ENCODE assay signal across 8 cellular contexts in the genomic region with DNA sequence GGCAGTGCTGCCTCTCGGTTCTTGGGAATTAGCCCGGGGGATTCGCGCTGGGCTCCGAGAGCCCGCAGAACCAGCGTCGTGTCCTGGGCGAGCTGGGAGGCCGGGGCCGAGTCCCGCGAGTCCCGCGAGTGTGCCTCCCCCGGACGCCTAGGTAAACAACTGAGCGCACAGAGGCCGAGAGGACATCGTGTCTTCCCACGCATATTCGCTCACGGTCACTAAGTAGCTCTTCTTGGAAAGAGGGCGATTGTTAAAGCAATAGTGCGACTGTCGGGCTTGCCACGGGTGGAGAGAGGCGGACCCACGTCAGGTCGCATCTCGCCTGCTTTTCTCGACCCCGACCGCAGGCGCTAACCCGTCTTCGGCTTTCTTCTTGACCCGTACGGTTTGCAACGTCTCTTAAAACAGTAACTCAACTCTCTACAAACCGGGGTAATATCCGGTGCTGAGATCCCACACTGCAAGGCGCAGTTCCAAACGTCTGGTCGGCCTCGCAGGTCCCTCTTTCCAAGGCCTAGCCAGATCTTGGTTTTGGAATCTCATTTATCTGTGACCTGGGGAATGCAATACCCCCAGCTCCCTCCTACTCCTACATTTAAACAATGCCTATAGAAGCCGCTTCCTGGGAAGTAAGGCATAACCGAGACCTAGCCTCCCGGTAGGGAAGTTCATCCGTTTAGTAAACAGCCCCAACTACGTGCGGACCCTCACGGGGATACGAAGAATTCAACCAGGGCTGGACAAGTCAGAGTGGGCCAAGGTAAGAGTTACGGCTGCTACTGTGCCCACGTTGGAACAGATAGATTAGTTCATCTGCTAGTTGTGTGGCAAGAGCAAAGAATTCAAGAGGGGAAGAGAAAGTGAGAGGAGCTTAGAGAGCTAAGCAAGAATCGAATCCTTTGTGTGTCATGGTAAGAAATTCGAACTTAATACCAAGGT. TPM values are rescaled to one million over a fixed set of nuclear protein-coding genes. Genes with fewer than 3 reads are reported as not detected.
A peak's percentile ranks its signal among the peaks of the same experiment; 100 is the strongest.
DNase-seq lines count a peak whose midpoint lies in the region; ATAC-seq and TF ChIP-seq lines count a peak whose summit lies in the region.

No MANE protein-coding gene starts in this region.

- 6 to 10% methylated on average over 58 of the region's 58 CpGs for WGBS in lung, 2 donors

- peaks cover 19 to 28% of the 10 kb centered on the region in 2 donors for H3K4me1 Mint-ChIP-seq in effector memory CD8-positive, alpha-beta T cell (ENCODE audit: low read depth in 2 of 2)

- peak overlapping the region; percentile 95 to 97 for H3K4me3 Mint-ChIP-seq in effector memory CD8-positive, alpha-beta T cell

- H3K4me3 ChIP-seq in DOHH2 (ENCODE audit: low read length) (peak overlapping the region; percentile 97), lung (peak overlapping the region; percentile 68)

- H3F3A ChIP-seq in DOHH2 (ENCODE audit: control insufficient read depth, insufficient read depth), result peaks cover 19% of the 10 kb centered on the region

- H3K9me3 Mint-ChIP-seq in effector memory CD8-positive, alpha-beta T cell, result no peaks in the 10 kb centered on the region

- H4K20me1 ChIP-seq in DOHH2 (ENCODE audit: control insufficient read depth, insufficient read depth, low read depth, low read length), result peaks cover 3% of the 10 kb centered on the region; the same call in 1 of the 2 replicates

- peak; percentile 72 for DNase-seq in HT-29 (ENCODE audit: low spot score)
- DNase-seq in effector memory CD8-positive, alpha-beta T cell, result peak in 2 of 3 experiments; percentile 28 to 39
- DNase-seq in lung (ENCODE audit: low spot score), result peak; percentile 52
- DNase-seq in stimulated activated naive CD4-positive, alpha-beta T cell treated with Interleukin-2 at 50 U/mL for 16 hours (lab: John Stamatoyannopoulos, UW), result peak; percentile 43
- no peak for DNase-seq in 8988T

- H3K4me2 ChIP-seq in DOHH2 (ENCODE audit: low read length), result peak overlapping the region; percentile 99

- peaks cover 21% of the 10 kb centered on the region for H3K4me1 ChIP-seq in DOHH2 (ENCODE audit: control insufficient read depth, low read length)
- peaks cover 2 to 8% of the 10 kb centered on the region in 2 donors for H3K4me1 ChIP-seq in lung (ENCODE audit: control insufficient read depth in 2 of 2, insufficient read depth in 2 of 2, low read length in 2 of 2)

- H3K27me3 ChIP-seq in DOHH2 (ENCODE audit: control insufficient read depth, low read length) (peaks cover 54% of the 10 kb centered on the region), lung (ENCODE audit: control insufficient read depth, insufficient read depth) (no peaks in the 10 kb centered on the region)

- ATAC-seq in GM21423 (IDR thresholded peaks at IDR 0.05; ENCODE audit: unreplicated experiment) (peak; percentile 18), lung (ENCODE audit: insufficient read depth, low FRiP score) (peak; percentile 29)
- peak; percentile 12 for ATAC-seq in effector memory CD8-positive, alpha-beta T cell (replicated peaks)

- no peaks in the 10 kb centered on the region for H3K79me2 ChIP-seq in DOHH2 (ENCODE audit: control insufficient read depth, low read length)

- peak overlapping the region; percentile 98 for H3K27ac Mint-ChIP-seq in effector memory CD8-positive, alpha-beta T cell

- H3K27ac ChIP-seq in DOHH2 (ENCODE audit: low read depth, low read length) (no peak overlapping the region), VCaP (peak overlapping the region; percentile 83), lung (ENCODE audit: low read depth in 1 of 2, low read length in 1 of 2) (peak overlapping the region; percentile 97 to 99)

- H3K36me3 Mint-ChIP-seq in effector memory CD8-positive, alpha-beta T cell (ENCODE audit: insufficient read depth), result peaks cover 34% of the 10 kb centered on the region

- no peaks in the 10 kb centered on the region for H3K27me3 Mint-ChIP-seq in effector memory CD8-positive, alpha-beta T cell

- H3K9me2 ChIP-seq in DOHH2 (replicated peaks; ENCODE audit: control insufficient read depth, low read length), result no peaks in the 10 kb centered on the region

- no peaks in the 10 kb centered on the region for H3K9me3 ChIP-seq in DOHH2 (ENCODE audit: control insufficient read depth, insufficient read depth, low read length)
- H3K9me3 ChIP-seq in lung (ENCODE audit: control insufficient read depth in 2 of 2, insufficient read depth in 1 of 2, low read length in 1 of 2), result no peaks in the 10 kb centered on the region

- no peaks in the 10 kb centered on the region for H3K36me3 ChIP-seq in DOHH2 (ENCODE audit: control insufficient read depth, low read length)
- no peaks in the 10 kb centered on the region for H3K36me3 ChIP-seq in lung (ENCODE audit: control insufficient read depth in 2 of 2, insufficient read depth in 2 of 2, low read length in 2 of 2)

- no peak for TF ChIP-seq CTCF in DOHH2 (IDR thresholded peaks at IDR 0.05; ENCODE audit: low read depth, low read length, poor library complexity, severe bottlenecking)
- no peak for TF ChIP-seq CTCF in VCaP (conservative IDR thresholded peaks at IDR 0.05)
- TF ChIP-seq CTCF in lung (IDR thresholded peaks at IDR 0.05; ENCODE audit: control extremely low read depth, extremely low read depth), result no peak

RNA-seq across cellular contexts. Expression of gene PHLDA1, which starts 0.7 kb away (rescaled TPM):
- 38.5 and 41.7 TPM in 2 replicates for total RNA-seq in HT-29 (2014; rRNA removed; shearing (Covaris generic))
- total RNA-seq in lung, result 10 to 100 TPM; 18.6 to 22.1 TPM
- 10 to 100 TPM in 1 of 2 donors, 1 to 10 TPM in 1; 6.5 to 15.9 TPM for polyA plus RNA-seq in lung

RNA-seq across cellular contexts. Expression of gene NAP1L1, which starts 52.2 kb away (rescaled TPM):
- 111 and 121 TPM in 2 replicates for total RNA-seq in HT-29 (2014; rRNA removed; shearing (Covaris generic))
- 100 to 1,000 TPM; 317 to 515 TPM for total RNA-seq in lung
- polyA plus RNA-seq in lung, result 100 to 1,000 TPM; 268 to 328 TPM
